ENCODE assay signal across 20 cellular contexts in the genomic region with DNA sequence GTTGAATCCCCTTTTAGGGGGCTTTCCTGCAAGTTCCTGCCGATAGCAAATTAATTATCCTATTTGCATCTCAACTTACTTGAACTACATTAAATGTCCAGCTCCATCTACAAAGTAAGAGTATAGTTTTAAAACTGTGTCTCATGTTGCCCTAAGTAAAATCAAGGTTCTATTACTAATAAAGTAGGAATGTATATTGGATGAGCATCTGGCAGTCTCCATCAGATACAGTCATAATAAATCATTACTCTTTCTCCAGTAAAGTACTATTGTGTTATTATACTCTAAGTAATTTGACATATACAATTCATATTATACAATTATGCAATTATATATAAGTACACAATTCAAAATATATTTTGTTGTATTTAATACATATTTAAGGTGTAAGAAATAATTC.
"Had no signal": no experiment of that assay in that cellular context is flagged by ENCODE, and none has a peak within 500 bp of the region (broad histone marks: within the 10 kb centered on the region; RNA-seq: fewer than 3 reads in every experiment).

No MANE protein-coding gene starts in this region.

- H3K4me3 ChIP-seq: body of pancreas, heart left ventricle, lung, neural progenitor cell, smooth muscle cell, testis, uterus had no signal

- H3K4me1 ChIP-seq: body of pancreas, heart left ventricle, neural progenitor cell, testis, uterus had no signal

- H2AFZ ChIP-seq: neural progenitor cell had no signal

- DNase-seq: activated CD4-positive, alpha-beta T cell treated with anti-CD3 and anti-CD28 coated beads for 1 hour; activated CD4-positive, alpha-beta T cell treated with anti-CD3 and anti-CD28 coated beads, Interleukin-2, amount 50 U/mL, for 1 hour; activated CD8-positive, alpha-beta T cell treated with anti-CD3 and anti-CD28 coated beads, Interleukin-2, amount 10 ng/mL, durations not matched to agents 7 days and 5 days; activated gamma-delta T cell; activated naive CD4-positive, alpha-beta T cell treated with anti-CD3 and anti-CD28 coated beads, Interleukin-2, amount 50 U/mL, for 16 hours; anterior cingulate cortex; body of pancreas; heart left ventricle; naive thymus-derived CD8-positive, alpha-beta T cell; posterior cingulate gyrus; stimulated activated CD4-positive, alpha-beta T cell treated with anti-CD3 and anti-CD28 coated beads, Interleukin-15, amount 100 ng/mL, for 24 hours; stimulated activated naive CD4-positive, alpha-beta T cell; testis; uterus had no signal

- H3K9ac ChIP-seq: neural progenitor cell had no signal

- H3K27me3 ChIP-seq: body of pancreas, heart left ventricle, neural progenitor cell, testis, uterus had no signal

- H3K27ac ChIP-seq: body of pancreas, heart left ventricle, neural progenitor cell, testis, uterus had no signal

- H3K4me2 ChIP-seq: neural progenitor cell, smooth muscle cell had no signal

- ATAC-seq: activated CD8-positive, alpha-beta T cell treated with anti-CD3 and anti-CD28 coated beads, Interleukin-2, amount 10 ng/mL, durations not matched to agents 7 days and 5 days; body of pancreas; heart left ventricle; left lobe of liver; naive thymus-derived CD8-positive, alpha-beta T cell; sciatic nerve had no signal

- H3K9me3 ChIP-seq: body of pancreas, testis, uterus had no signal

- H3K36me3 ChIP-seq: heart left ventricle, neural progenitor cell, uterus had no signal

- FAIRE-seq: endometrium had no signal
